ENCODE assay signal across 20 cellular contexts in the genomic region with DNA sequence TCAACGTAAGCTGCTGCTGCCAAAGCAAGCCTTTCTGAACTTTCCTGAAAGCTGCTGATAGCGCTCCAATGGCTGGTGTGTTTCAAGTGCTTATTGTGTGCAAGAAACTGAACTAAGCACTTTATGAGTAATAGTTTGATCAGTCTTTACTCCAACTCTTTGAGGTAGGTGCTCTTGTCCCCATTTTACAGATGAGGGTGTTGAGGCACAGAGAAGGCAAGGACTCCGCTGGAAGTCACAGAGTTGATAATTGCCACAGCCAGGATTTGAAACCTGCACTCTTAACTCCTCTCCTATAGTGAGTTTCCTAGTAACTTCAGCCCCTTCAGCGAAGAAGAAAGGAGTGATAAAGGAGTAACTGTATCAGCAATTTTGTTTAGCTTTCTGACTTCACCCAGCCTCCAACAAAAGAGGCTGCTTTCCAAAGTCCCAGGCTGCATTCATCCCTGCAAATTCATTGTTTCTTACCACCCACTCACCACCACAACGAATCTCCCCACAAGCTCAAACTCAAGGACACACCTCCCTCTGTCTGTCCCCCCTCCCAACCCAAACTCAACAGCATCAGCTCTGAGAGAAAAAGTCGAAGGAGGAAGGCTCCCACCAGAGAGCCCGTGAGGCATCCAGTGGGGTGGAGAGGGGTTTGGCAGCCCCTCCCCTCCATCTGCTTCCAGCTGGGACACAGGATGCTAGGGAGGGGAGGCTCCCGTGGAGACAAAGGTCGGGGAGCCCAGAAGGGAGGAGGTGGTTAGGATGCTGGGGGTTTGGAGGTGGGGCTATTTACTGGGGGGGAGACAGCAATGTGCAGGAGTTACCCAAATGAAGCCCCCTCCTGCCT.
A peak's percentile ranks its signal among the peaks of the same experiment; 100 is the strongest.
DNase-seq lines count a peak whose midpoint lies in the region; ATAC-seq, FAIRE-seq and TF ChIP-seq lines count a peak whose summit lies in the region.
"Had no signal": no experiment of that assay in that cellular context is flagged by ENCODE, and none has a peak within 500 bp of the region (broad histone marks: within the 10 kb centered on the region; RNA-seq: fewer than 3 reads in every experiment).

No MANE protein-coding gene starts in this region.

- H3K4ac ChIP-seq in H9 (ENCODE audit: low read depth, low read length) = no peak overlapping the region
- no peak overlapping the region for H3K4ac ChIP-seq in H1 (replicated peaks; ENCODE audit: insufficient read length, low read depth, low read length)

- H2BK12ac ChIP-seq in H9 (ENCODE audit: insufficient read length, low read depth, low read length) (no peak overlapping the region), H1 (ENCODE audit: low read depth, low read length) (peak overlapping the region; percentile 6; the same call in 1 of the 2 replicates)

- TF ChIP-seq POLR2A in H1 (IDR thresholded peaks at IDR 0.05; ENCODE audit: control extremely low read depth in 1 of 2, low read depth in 2 of 2, low read length in 2 of 2) = no peak

- H2BK20ac ChIP-seq in H9 (ENCODE audit: low read depth, low read length, poor library complexity, severe bottlenecking) (no peak overlapping the region), H1 (ENCODE audit: low read length) (peak overlapping the region; percentile 35; the same call in 1 of the 2 replicates)

- H2AFZ ChIP-seq in H9 (ENCODE audit: low read length) (no peak overlapping the region), H1 (ENCODE audit: low read length) (no peak overlapping the region)

- TF ChIP-seq RAD21 in H1 (IDR thresholded peaks at IDR 0.05 in 1 of 2, conservative IDR thresholded peaks at IDR 0.05 in 1 of 2; ENCODE audit: low read depth in 2 of 2, low read length in 2 of 2) = no peak

- no peak for ATAC-seq in GM18873 (IDR thresholded peaks at IDR 0.05; ENCODE audit: low FRiP score, unreplicated experiment)
- ATAC-seq: left cardiac atrium; stimulated activated memory B cell treated with anti-CD40 and anti-IgM and Interleukin-4, amounts not matched to agents 10 μg/mL and 1 μg/mL and 100 μg/mL, for 72 hours had no signal

- FAIRE-seq in H1 (lab: Jason Lieb, UNC) = no peak
- FAIRE-seq: H54 had no signal

- H3K4me2 ChIP-seq in H9 (ENCODE audit: insufficient read depth, insufficient read length, low read length) (no peak overlapping the region), H1 (ENCODE audit: insufficient read depth in 1 of 2, low read depth in 2 of 2, low read length in 2 of 2) (peak overlapping the region; percentile 53 to 56)
- H3K4me2 ChIP-seq: BLaER1 had no signal

- peaks cover 15% of the 10 kb centered on the region; the same call in 1 of the 2 replicates for H3K4me1 ChIP-seq in H9 (ENCODE audit: insufficient read depth, low read length)
- peaks cover 7 to 39% (median 25%) of the 10 kb centered on the region in 4 experiments for H3K4me1 ChIP-seq in H1 (replicated peaks in 1 of 4; ENCODE audit: control insufficient read depth in 3 of 4, insufficient read depth in 4 of 4, low read length in 3 of 4)

- H3K4me3 ChIP-seq in H1 (ENCODE audit: extremely low read depth in 1 of 4, insufficient read depth in 2 of 4, low read depth in 3 of 4, low read length in 4 of 4) = peak overlapping the region in 1 of 4 experiments; percentile 35; a peak in 2 of 8 replicates
- H3K4me3 ChIP-seq: BLaER1, heart left ventricle, transverse colon had no signal

- no peaks in the 10 kb centered on the region for H4K20me1 ChIP-seq in H9 (ENCODE audit: control insufficient read depth, insufficient read depth, insufficient read length)
- H4K20me1 ChIP-seq in H1 (replicated peaks in 1 of 2; ENCODE audit: control insufficient read depth in 1 of 2, insufficient read depth in 2 of 2, low read length in 2 of 2) = no peaks in the 10 kb centered on the region

- H3K4me3 Mint-ChIP-seq in H9 = peak overlapping the region in 1 of 2 experiments; percentile 13; a peak in 2 of 5 replicates
- H3K4me3 Mint-ChIP-seq in nephron progenitor cell = no peak overlapping the region
- H3K4me3 Mint-ChIP-seq in activated T-cell treated with anti-CD3 and anti-CD28 coated beads, Interleukin-2, amount 50 U/mL, for 24 hours = no peak overlapping the region
- H3K4me3 Mint-ChIP-seq: dendritic cell treated with granulocyte-macrophage colony-stimulating factor and Interleukin-4, amounts not matched to agents 40 ng/mL and 50 ng/mL, for 4 days; stimulated activated memory B cell treated with anti-CD40 and anti-IgM and Interleukin-4, amounts not matched to agents 10 μg/mL and 1 μg/mL and 100 μg/mL, for 72 hours; T-helper 2 cell treated with Interferon-gamma antibody and Interleukin-4, amounts not matched to agents 5 μg/mL and 100 μg/mL, for 36 hours had no signal

- H3K27me3 Mint-ChIP-seq in H9 (ENCODE audit: low read depth) = peaks cover 3% of the 10 kb centered on the region
- H3K27me3 Mint-ChIP-seq in nephron progenitor cell (ENCODE audit: low read depth, poor library complexity) = peaks cover 36% of the 10 kb centered on the region
- peaks cover 4% of the 10 kb centered on the region for H3K27me3 Mint-ChIP-seq in activated T-cell treated with anti-CD3 and anti-CD28 coated beads, Interleukin-2, amount 50 U/mL, for 24 hours
- H3K27me3 Mint-ChIP-seq: dendritic cell treated with granulocyte-macrophage colony-stimulating factor and Interleukin-4, amounts not matched to agents 40 ng/mL and 50 ng/mL, for 4 days had no signal

- H3K23me2 ChIP-seq in H9 (ENCODE audit: insufficient read length, low read depth, low read length, poor library complexity, severe bottlenecking) (no peaks in the 10 kb centered on the region), H1 (ENCODE audit: low read depth, low read length) (no peaks in the 10 kb centered on the region; the same call in 1 of the 2 replicates)

- H3K36me3 Mint-ChIP-seq in H9 (ENCODE audit: insufficient read depth in 1 of 3, low read depth in 3 of 3) (peaks cover 0 to 4% (median 1%) of the 10 kb centered on the region in 3 experiments; a peak in 2 of 7 replicates), nephron progenitor cell (ENCODE audit: low read depth) (no peaks in the 10 kb centered on the region)
- no peaks in the 10 kb centered on the region for H3K36me3 Mint-ChIP-seq in activated T-cell treated with anti-CD3 and anti-CD28 coated beads, Interleukin-2, amount 50 U/mL, for 24 hours (ENCODE audit: low read depth)
- H3K36me3 Mint-ChIP-seq: stimulated activated memory B cell treated with anti-CD40 and anti-IgM and Interleukin-4, amounts not matched to agents 10 μg/mL and 1 μg/mL and 100 μg/mL, for 72 hours had no signal

- H3K14ac ChIP-seq in H9 (ENCODE audit: insufficient read depth, low read length) (no peak overlapping the region), H1 (ENCODE audit: insufficient read length) (no peak overlapping the region)

- no peak overlapping the region for H4K8ac ChIP-seq in H9 (replicated peaks; ENCODE audit: insufficient read length, low read depth, low read length)
- no peak overlapping the region for H4K8ac ChIP-seq in H1 (ENCODE audit: extremely low read depth, insufficient read depth, low read length)

- peaks cover 1 to 3% of the 10 kb centered on the region in 2 experiments; a peak in 4 of 5 replicates for H3K9me3 Mint-ChIP-seq in H9
- peaks cover 7% of the 10 kb centered on the region for H3K9me3 Mint-ChIP-seq in nephron progenitor cell
- no peaks in the 10 kb centered on the region for H3K9me3 Mint-ChIP-seq in activated T-cell treated with anti-CD3 and anti-CD28 coated beads, Interleukin-2, amount 50 U/mL, for 24 hours
- H3K9me3 Mint-ChIP-seq: T-helper 2 cell treated with Interferon-gamma antibody and Interleukin-4, amounts not matched to agents 5 μg/mL and 100 μg/mL, for 36 hours had no signal

- H3K4me1 Mint-ChIP-seq in H9 (peaks cover 38 to 54% of the 10 kb centered on the region in 2 experiments), nephron progenitor cell (peaks cover 62% of the 10 kb centered on the region)
- no peaks in the 10 kb centered on the region for H3K4me1 Mint-ChIP-seq in activated T-cell treated with anti-CD3 and anti-CD28 coated beads, Interleukin-2, amount 50 U/mL, for 24 hours (ENCODE audit: low read depth)
- H3K4me1 Mint-ChIP-seq: stimulated activated memory B cell treated with anti-CD40 and anti-IgM and Interleukin-4, amounts not matched to agents 10 μg/mL and 1 μg/mL and 100 μg/mL, for 72 hours had no signal

- DNase-seq in H9 = peak; percentile 69
- DNase-seq in NCI-H2171 treated with DMSO at 0.1 percent for 48 hours (lab: John Stamatoyannopoulos, UW) = peak; percentile 86
- DNase-seq in H1 (ENCODE audit: low read depth in 1 of 2, low spot score in 2 of 2) = peak in 1 of 2 experiments; percentile 61
- peak; percentile 26 for DNase-seq in nephron progenitor cell
- no peak for DNase-seq in activated T-cell treated with anti-CD3 and anti-CD28 coated beads, Interleukin-2, amount 50 U/mL, for 24 hours
- no peak for DNase-seq in activated CD4-positive, alpha-beta T cell treated with anti-CD3 and anti-CD28 coated beads, Interleukin-2, amount 50 U/mL, for 48 hours
- DNase-seq in anterior cingulate cortex (lab: John Stamatoyannopoulos, UW) = no peak
- DNase-seq: activated CD4-positive, alpha-beta T cell treated with anti-CD3 and anti-CD28 coated beads for 1 hour; activated gamma-delta T cell; left cardiac atrium; MM.1S; SIG-M5; transverse colon had no signal

- H2AK5ac ChIP-seq in H9 (ENCODE audit: insufficient read length, low read length) (no peak overlapping the region), H1 (ENCODE audit: low read depth, low read length) (no peak overlapping the region)

- H3K79me1 ChIP-seq in H9 (ENCODE audit: insufficient read depth, low read depth, low read length, poor library complexity, severe bottlenecking) (no peaks in the 10 kb centered on the region), H1 (ENCODE audit: low read depth, low read length) (no peaks in the 10 kb centered on the region)

- H4K91ac ChIP-seq in H9 (ENCODE audit: insufficient read length, low read depth, low read length) (no peak overlapping the region), H1 (replicated peaks; ENCODE audit: insufficient read length, low read length) (no peak overlapping the region)

- H3K9ac ChIP-seq in H9 (ENCODE audit: extremely low read depth, insufficient read length, low read length) = no peak overlapping the region
- H3K9ac ChIP-seq in H1 (replicated peaks in 1 of 4; ENCODE audit: extremely low read depth in 1 of 4, low read depth in 3 of 4, low read length in 3 of 4) = no peak overlapping the region
- H3K9ac ChIP-seq: BLaER1 had no signal

- no peak overlapping the region for H4K5ac ChIP-seq in H9 (ENCODE audit: insufficient read length, low read depth, low read length)
- H4K5ac ChIP-seq in H1 (ENCODE audit: insufficient read length, low read depth, low read length) = no peak overlapping the region

- H3K56ac ChIP-seq in H9 (ENCODE audit: insufficient read length, low read depth, low read length) (no peak overlapping the region), H1 (replicated peaks; ENCODE audit: insufficient read length, low read depth, low read length) (no peak overlapping the region)

- H3K79me2 ChIP-seq in H9 (ENCODE audit: insufficient read depth, low read length) (no peaks in the 10 kb centered on the region), H1 (ENCODE audit: control insufficient read depth in 1 of 2, insufficient read depth in 2 of 2, low read length in 2 of 2) (peaks cover 0 to 13% of the 10 kb centered on the region in 2 experiments; a peak in 2 of 4 replicates)

- H3K23ac ChIP-seq in H9 (ENCODE audit: insufficient read length, low read depth, low read length) = no peak overlapping the region
- H3K23ac ChIP-seq in H1 (ENCODE audit: insufficient read length) = no peak overlapping the region

- TF ChIP-seq CTCF in H9 (conservative IDR thresholded peaks at IDR 0.05) (no peak), H1 (IDR thresholded peaks at IDR 0.05; ENCODE audit: control extremely low read depth in 1 of 3, insufficient read depth in 1 of 3, low read depth in 1 of 3, low read length in 3 of 3) (no peak), nephron progenitor cell (IDR thresholded peaks at IDR 0.05) (no peak)

- H3K27ac Mint-ChIP-seq in H9 = peak overlapping the region in 2 of 3 experiments; percentile 10 to 14; a peak in 4 of 7 replicates
- H3K27ac Mint-ChIP-seq in nephron progenitor cell = no peak overlapping the region
- no peak overlapping the region for H3K27ac Mint-ChIP-seq in activated T-cell treated with anti-CD3 and anti-CD28 coated beads, Interleukin-2, amount 50 U/mL, for 24 hours
- H3K27ac Mint-ChIP-seq: dendritic cell treated with granulocyte-macrophage colony-stimulating factor and Interleukin-4, amounts not matched to agents 40 ng/mL and 50 ng/mL, for 4 days; stimulated activated memory B cell treated with anti-CD40 and anti-IgM and Interleukin-4, amounts not matched to agents 10 μg/mL and 1 μg/mL and 100 μg/mL, for 72 hours; T-helper 2 cell treated with Interferon-gamma antibody and Interleukin-4, amounts not matched to agents 5 μg/mL and 100 μg/mL, for 36 hours had no signal

- H3K27me3 ChIP-seq in H9 (ENCODE audit: insufficient read depth, low read length) = no peaks in the 10 kb centered on the region
- H3K27me3 ChIP-seq in H1 (replicated peaks in 1 of 4; ENCODE audit: control insufficient read depth in 3 of 4, extremely low read depth in 1 of 4, insufficient read depth in 3 of 4, low read length in 3 of 4) = no peaks in the 10 kb centered on the region
- H3K27me3 ChIP-seq: BLaER1, heart left ventricle, transverse colon had no signal

- no peak overlapping the region for H3K18ac ChIP-seq in H9 (ENCODE audit: insufficient read length, low read depth, low read length)
- H3K18ac ChIP-seq in H1 (ENCODE audit: extremely low read depth, low read length) = peak overlapping the region; percentile 42; the same call in 1 of the 2 replicates

- H3K9me3 ChIP-seq in H9 (ENCODE audit: control insufficient read depth, low read depth, low read length) = no peaks in the 10 kb centered on the region
- H3K9me3 ChIP-seq in H1 (ENCODE audit: insufficient read depth in 2 of 2, low read depth in 1 of 2, low read length in 1 of 2) = no peaks in the 10 kb centered on the region
- H3K9me3 ChIP-seq: BLaER1, heart left ventricle, transverse colon had no signal

- H2BK15ac ChIP-seq in H9 (ENCODE audit: low read depth, low read length) (no peak overlapping the region), H1 (ENCODE audit: low read length) (no peak overlapping the region)

- TF ChIP-seq EP300 in H1 (IDR thresholded peaks at IDR 0.05; ENCODE audit: borderline replicate concordance in 1 of 2, low read depth in 2 of 2, low read length in 2 of 2) = no peak

- WGBS in H9 (ENCODE audit: extremely low coverage, insufficient read length, low lambda C conversion rate) = no CpG with 5 or more reads among the region's 9 CpGs
- 42% methylated on average over 9 of the region's 9 CpGs; no CpG with 5 or more reads in 1 of the 2 experiments for WGBS in H1 (ENCODE audit: extremely low coverage in 1 of 2, insufficient coverage in 1 of 2, insufficient read length in 1 of 2, insufficient replicate concordance in 2 of 2, low coverage in 1 of 2, low lambda C conversion rate in 2 of 2, missing lambda C conversion rate in 1 of 2), 2 experiments

- no peak overlapping the region for H2BK120ac ChIP-seq in H9 (ENCODE audit: low read depth, low read length, poor library complexity, severe bottlenecking)
- H2BK120ac ChIP-seq in H1 (replicated peaks; ENCODE audit: low read depth, low read length) = no peak overlapping the region

- H3K27ac ChIP-seq in H9 (ENCODE audit: insufficient read length, low read depth, low read length) = no peak overlapping the region
- no peak overlapping the region for H3K27ac ChIP-seq in H1 (ENCODE audit: low read depth, low read length)
- H3K27ac ChIP-seq: BLaER1, heart left ventricle had no signal

- H3T11ph ChIP-seq in H9 (ENCODE audit: low read length) = no peak overlapping the region

- POLR2A ChIA-PET in H1 (lab: Charles Lee; ENCODE audit: partially characterized antibody) = interaction anchor here (0.7 to 2.4 kb wide), 6 partner anchors 10 to 119 kb away, joined by 3 to 9 read pairs (median 4); no protein-coding TSS in a partner anchor

- H2BK5ac ChIP-seq in H9 (ENCODE audit: insufficient read length, low read length) = no peak overlapping the region
- H2BK5ac ChIP-seq in H1 (ENCODE audit: low read depth, low read length) = no peak overlapping the region; the same call in 1 of the 2 replicates

- H3K36me3 ChIP-seq in H1 (ENCODE audit: control insufficient read depth in 2 of 4, insufficient read depth in 4 of 4, low read length in 3 of 4) = no peaks in the 10 kb centered on the region
- H3K36me3 ChIP-seq: heart left ventricle, transverse colon had no signal

- CTCF ChIA-PET in H1 (lab: Charles Lee; ENCODE audit: partially characterized antibody) = interaction anchor here (0.6 to 2.5 kb wide), 13 partner anchors 17 to 261 kb away, joined by 3 to 14 read pairs (median 3); no protein-coding TSS in a partner anchor

Comparison
In these comparisons a context has a peak if more than half of its experiments do, and no peak if none do; other contexts are left out.
1. DNase-seq: peak in H9 (single experiment), NCI-H2171 treated with DMSO at 0.1 percent for 48 hours (single experiment) and nephron progenitor cell (single experiment); none in activated T-cell treated with anti-CD3 and anti-CD28 coated beads, Interleukin-2, amount 50 U/mL, for 24 hours (single experiment), activated CD4-positive, alpha-beta T cell treated with anti-CD3 and anti-CD28 coated beads, Interleukin-2, amount 50 U/mL, for 48 hours (0 of 2) and anterior cingulate cortex (0 of 58).
2. H3K27ac Mint-ChIP-seq: peak in H9 (2 of 3); none in nephron progenitor cell (single experiment) and activated T-cell treated with anti-CD3 and anti-CD28 coated beads, Interleukin-2, amount 50 U/mL, for 24 hours (single experiment).